Comparison of ENCODE assay signal across 1 cellular context in genomic region chr7:77293046-77293445, GRCh38.
TF ChIP-seq lines count a peak whose summit lies in the region.

No MANE protein-coding gene starts in this region.

TF ChIP-seq in GM12878, 131 proteins besides CTCF, POLR2A, EP300 and RAD21:
- TF ChIP-seq MTA3 (IDR thresholded peaks at IDR 0.05; ENCODE audit: borderline replicate concordance, low read length) (no peak), ZNF217 (IDR thresholded peaks at IDR 0.05) (no peak)
TF ChIP-seq in GM12878: peak in this region for 0.
